10 cellular contexts compared by ENCODE assay signal in genomic region chr5:131274341-131275063, GRCh38. TPM values are rescaled to one million over a fixed set of nuclear protein-coding genes. Genes with fewer than 3 reads are reported as not detected.
A peak's percentile ranks its signal among the peaks of the same experiment; 100 is the strongest.
DNase-seq lines count a peak whose midpoint lies in the region; ATAC-seq, FAIRE-seq and TF ChIP-seq lines count a peak whose summit lies in the region.
"Had no signal": no experiment of that assay in that cellular context is flagged by ENCODE, and none has a peak within 500 bp of the region (broad histone marks: within the 10 kb centered on the region; RNA-seq: fewer than 3 reads in every experiment).

No MANE protein-coding gene starts in this region.

- TF ChIP-seq CTCF in GM06990 (IDR thresholded peaks at IDR 0.05; ENCODE audit: insufficient read depth, low read length, poor library complexity, severe bottlenecking) (no peak), pancreas (IDR thresholded peaks at IDR 0.05) (no peak)

- peaks cover 4% of the 10 kb centered on the region for H3K9me3 Mint-ChIP-seq in T-helper 2 cell treated with Interferon-gamma antibody and Interleukin-4, amounts not matched to agents 5 μg/mL and 100 μg/mL, for 36 hours
- H3K9me3 Mint-ChIP-seq in memory B cell = no peaks in the 10 kb centered on the region

- H3K9me3 ChIP-seq in pancreas = no peaks in the 10 kb centered on the region

- H3K27me3 ChIP-seq in GM06990 (replicated peaks; ENCODE audit: control insufficient read depth, insufficient read depth, low read length) (no peaks in the 10 kb centered on the region), pancreas (no peaks in the 10 kb centered on the region)

- DNase-seq in GM06990 (ENCODE audit: extremely low read depth, insufficient read length) (no peak), memory B cell (ENCODE audit: low spot score in 2 of 2) (no peak), pancreas (no peak), NCI-H748 treated with DMSO at 0.1 percent for 48 hours (lab: John Stamatoyannopoulos, UW) (no peak), cerebellar nuclear complex (lab: John Stamatoyannopoulos, UW) (no peak)
- DNase-seq in T-helper 2 cell treated with Interferon-gamma antibody and Interleukin-4, amounts not matched to agents 5 μg/mL and 100 μg/mL, for 36 hours (ENCODE audit: low spot score) = no peak
- DNase-seq: NCI-H345; stimulated activated CD4-positive, alpha-beta T cell treated with anti-CD3 and anti-CD28 coated beads, Interleukin-4, amount 100 ng/mL, for 1 hour had no signal

- H3K4me1 Mint-ChIP-seq in T-helper 2 cell treated with Interferon-gamma antibody and Interleukin-4, amounts not matched to agents 5 μg/mL and 100 μg/mL, for 36 hours (ENCODE audit: low read depth) = peaks cover 61% of the 10 kb centered on the region
- peaks cover 53% of the 10 kb centered on the region for H3K4me1 Mint-ChIP-seq in memory B cell

- H3K36me3 Mint-ChIP-seq in T-helper 2 cell treated with Interferon-gamma antibody and Interleukin-4, amounts not matched to agents 5 μg/mL and 100 μg/mL, for 36 hours (ENCODE audit: low read depth) = peaks cover 48% of the 10 kb centered on the region
- peaks cover 11% of the 10 kb centered on the region for H3K36me3 Mint-ChIP-seq in memory B cell

- no peak overlapping the region for H3K27ac ChIP-seq in pancreas

- H3K4me3 ChIP-seq in GM06990 (replicated peaks; ENCODE audit: low read depth, low read length) (peak overlapping the region; percentile 41), pancreas (no peak overlapping the region)

- no peaks in the 10 kb centered on the region for H3K36me3 ChIP-seq in GM06990 (ENCODE audit: control insufficient read depth, insufficient read depth, low read length)
- H3K36me3 ChIP-seq in pancreas = no peaks in the 10 kb centered on the region

- peaks cover 3% of the 10 kb centered on the region for H3K27me3 Mint-ChIP-seq in T-helper 2 cell treated with Interferon-gamma antibody and Interleukin-4, amounts not matched to agents 5 μg/mL and 100 μg/mL, for 36 hours (ENCODE audit: low read depth)
- no peaks in the 10 kb centered on the region for H3K27me3 Mint-ChIP-seq in memory B cell

- H3K4me3 Mint-ChIP-seq in T-helper 2 cell treated with Interferon-gamma antibody and Interleukin-4, amounts not matched to agents 5 μg/mL and 100 μg/mL, for 36 hours = peak overlapping the region; percentile 79
- peak overlapping the region; percentile 69 for H3K4me3 Mint-ChIP-seq in memory B cell

- peaks cover 0 to 18% (median 7%) of the 10 kb centered on the region in 3 donors for H3K4me1 ChIP-seq in pancreas

- ATAC-seq in GM19455 (IDR thresholded peaks at IDR 0.05; ENCODE audit: unreplicated experiment) = peak; percentile 36
- ATAC-seq in memory B cell (ENCODE audit: low read depth) = no peak
- no peak for ATAC-seq in pancreas
- ATAC-seq in HG03521 (IDR thresholded peaks at IDR 0.05; ENCODE audit: unreplicated experiment) = no peak

- intact Hi-C loops in pancreas (cut with DNase I) = loop anchor here in 1 of 3 donors (10.0 kb wide), 1 partner anchor 120 kb away; no protein-coding TSS in a partner anchor

- FAIRE-seq in pancreas (lab: Jason Lieb, UNC) = no peak

- 66 to 83% methylated on average over 6 of the region's 6 CpGs for WGBS in pancreas, 2 donors

- H3K27ac Mint-ChIP-seq in T-helper 2 cell treated with Interferon-gamma antibody and Interleukin-4, amounts not matched to agents 5 μg/mL and 100 μg/mL, for 36 hours = peak overlapping the region; percentile 87
- H3K27ac Mint-ChIP-seq in memory B cell = peak overlapping the region; percentile 94

RNA-seq across cellular contexts. Expression of gene CDC42SE2, which starts 10.6 kb away (rescaled TPM):
- total RNA-seq in pancreas = 10 to 100 TPM; 16.5 to 30.5 (median 22.3) TPM
- 10 to 100 TPM; 10.7 to 20.5 TPM for polyA plus RNA-seq in pancreas
